Comparison of ENCODE assay signal across 35 cellular contexts in genomic region chr7:18694484-18694883, GRCh38.
"Had no signal": no experiment of that assay in that cellular context is flagged by ENCODE, and none has a peak within 500 bp of the region (broad histone marks: within the 10 kb centered on the region; RNA-seq: fewer than 3 reads in every experiment).

No MANE protein-coding gene starts in this region.

- H3K4me1 ChIP-seq: adrenal gland, breast epithelium, colonic mucosa, esophagus squamous epithelium, gastroesophageal sphincter had no signal

- H3K27me3 ChIP-seq: adrenal gland, breast epithelium, cardiac muscle cell, colonic mucosa, esophagus squamous epithelium, gastroesophageal sphincter had no signal

- H3K27ac ChIP-seq: adrenal gland, cardiac muscle cell, colonic mucosa, epithelial cell of prostate, esophagus squamous epithelium, gastroesophageal sphincter, WERI-Rb-1 had no signal

- DNase-seq: activated B cell treated with CpG ODN at 0.5 μM for 24 hours; activated CD4-positive, alpha-beta T cell treated with anti-CD3 and anti-CD28 coated beads for 48 hours; activated CD4-positive, alpha-beta T cell treated with anti-CD3 and anti-CD28 coated beads, Interleukin-2, amount 50 U/mL, for 1 hour; activated CD4-positive, alpha-beta T cell treated with anti-CD3 and anti-CD28 coated beads, Interleukin-2, amount 50 U/mL, for 48 hours; activated CD8-positive, alpha-beta memory T cell treated with anti-CD3 and anti-CD28 coated beads for 24 hours; activated CD8-positive, alpha-beta T cell treated with anti-CD3 and anti-CD28 coated beads for 36 hours; activated effector memory CD4-positive, alpha-beta T cell treated with anti-CD3 and anti-CD28 coated beads, Interleukin-2, amount 50 U/mL, for 16 hours; activated naive CD4-positive, alpha-beta T cell treated with anti-CD3 and anti-CD28 coated beads for 36 hours; activated naive CD8-positive, alpha-beta T cell treated with anti-CD3 and anti-CD28 coated beads for 36 hours; activated naive CD8-positive, alpha-beta T cell treated with anti-CD3 and anti-CD28 coated beads, Interleukin-2, amount 50 U/mL, for 24 hours; activated T-cell treated with anti-CD3 and anti-CD28 coated beads, Interleukin-2, amount 50 U/mL, for 4 hours; adrenal gland; amygdala; aorta; central memory CD4-positive, alpha-beta T cell; cerebellar nuclear complex; colonic mucosa; effector CD8-positive, alpha-beta T cell; esophagus squamous epithelium; foreskin melanocyte; T-helper 1 cell; T-helper 17 cell; T1000; WERI-Rb-1 had no signal

- H3K4me3 Mint-ChIP-seq: activated B cell treated with CpG ODN at 0.5 μM for 24 hours; activated CD8-positive, alpha-beta T cell treated with anti-CD3 and anti-CD28 coated beads for 36 hours; activated naive CD4-positive, alpha-beta T cell treated with anti-CD3 and anti-CD28 coated beads for 36 hours; activated naive CD4-positive, alpha-beta T cell treated with anti-CD3 and anti-CD28 coated beads, Interleukin-2, amount 50 U/mL, for 24 hours; activated naive CD8-positive, alpha-beta T cell treated with anti-CD3 and anti-CD28 coated beads for 36 hours; activated naive CD8-positive, alpha-beta T cell treated with anti-CD3 and anti-CD28 coated beads, Interleukin-2, amount 50 U/mL, for 24 hours; activated T-cell treated with anti-CD3 and anti-CD28 coated beads, Interleukin-2, amount 50 U/mL, for 4 hours; activated T-helper 17 cell treated with anti-CD3 and anti-CD28 coated beads, Interleukin-2, amount 50 U/mL, for 72 hours; brain; T-helper 17 cell; T-helper 2 cell treated with Interferon-gamma antibody and Interleukin-4, amounts not matched to agents 5 μg/mL and 100 μg/mL, for 36 hours had no signal

- H3K27ac Mint-ChIP-seq: activated B cell treated with CpG ODN at 0.5 μM for 24 hours; activated CD8-positive, alpha-beta T cell treated with anti-CD3 and anti-CD28 coated beads for 36 hours; activated naive CD4-positive, alpha-beta T cell treated with anti-CD3 and anti-CD28 coated beads for 36 hours; activated naive CD4-positive, alpha-beta T cell treated with anti-CD3 and anti-CD28 coated beads, Interleukin-2, amount 50 U/mL, for 24 hours; activated naive CD8-positive, alpha-beta T cell treated with anti-CD3 and anti-CD28 coated beads for 36 hours; activated naive CD8-positive, alpha-beta T cell treated with anti-CD3 and anti-CD28 coated beads, Interleukin-2, amount 50 U/mL, for 24 hours; activated T-helper 17 cell treated with anti-CD3 and anti-CD28 coated beads, Interleukin-2, amount 50 U/mL, for 72 hours; T-helper 17 cell; T-helper 2 cell treated with Interferon-gamma antibody and Interleukin-4, amounts not matched to agents 5 μg/mL and 100 μg/mL, for 36 hours had no signal

- H3K9me3 ChIP-seq: adrenal gland, breast epithelium, colonic mucosa, esophagus squamous epithelium, gastroesophageal sphincter had no signal

- ATAC-seq: activated CD4-positive, CD25-positive, alpha-beta regulatory T cell treated with anti-CD3 and anti-CD28 coated beads, Interleukin-2, amount 50 U/mL, for 24 hours; activated CD8-positive, alpha-beta T cell treated with anti-CD3 and anti-CD28 coated beads for 36 hours; activated naive CD8-positive, alpha-beta T cell treated with anti-CD3 and anti-CD28 coated beads, Interleukin-2, amount 50 U/mL, for 24 hours; activated T-cell treated with anti-CD3 and anti-CD28 coated beads, Interleukin-2, amount 50 U/mL, for 4 hours; activated T-helper 17 cell treated with anti-CD3 and anti-CD28 coated beads, Interleukin-2, amount 50 U/mL, for 72 hours; gastroesophageal sphincter; T-helper 17 cell had no signal

- H3K9me3 Mint-ChIP-seq: activated B cell treated with CpG ODN at 0.5 μM for 24 hours; activated CD8-positive, alpha-beta T cell treated with anti-CD3 and anti-CD28 coated beads for 36 hours; activated naive CD4-positive, alpha-beta T cell treated with anti-CD3 and anti-CD28 coated beads for 36 hours; activated naive CD8-positive, alpha-beta T cell treated with anti-CD3 and anti-CD28 coated beads for 36 hours; activated naive CD8-positive, alpha-beta T cell treated with anti-CD3 and anti-CD28 coated beads, Interleukin-2, amount 50 U/mL, for 24 hours; activated T-cell treated with anti-CD3 and anti-CD28 coated beads, Interleukin-2, amount 50 U/mL, for 4 hours; activated T-helper 17 cell treated with anti-CD3 and anti-CD28 coated beads, Interleukin-2, amount 50 U/mL, for 72 hours; T-helper 2 cell treated with Interferon-gamma antibody and Interleukin-4, amounts not matched to agents 5 μg/mL and 100 μg/mL, for 36 hours had no signal

- H3K4me3 ChIP-seq: adrenal gland, breast epithelium, cardiac muscle cell, colonic mucosa, esophagus squamous epithelium, gastroesophageal sphincter had no signal

- H3K36me3 ChIP-seq: adrenal gland, breast epithelium, cardiac muscle cell, colonic mucosa, esophagus squamous epithelium, gastroesophageal sphincter, WERI-Rb-1 had no signal

- FAIRE-seq: endometrium, endothelial cell of umbilical vein had no signal

- H3K27me3 Mint-ChIP-seq: activated B cell treated with CpG ODN at 0.5 μM for 24 hours; activated CD8-positive, alpha-beta T cell treated with anti-CD3 and anti-CD28 coated beads for 36 hours; activated naive CD4-positive, alpha-beta T cell treated with anti-CD3 and anti-CD28 coated beads, Interleukin-2, amount 50 U/mL, for 24 hours; activated naive CD8-positive, alpha-beta T cell treated with anti-CD3 and anti-CD28 coated beads for 36 hours; activated naive CD8-positive, alpha-beta T cell treated with anti-CD3 and anti-CD28 coated beads, Interleukin-2, amount 50 U/mL, for 24 hours; activated T-helper 17 cell treated with anti-CD3 and anti-CD28 coated beads, Interleukin-2, amount 50 U/mL, for 72 hours; brain; T-helper 17 cell had no signal

- H3K4me1 Mint-ChIP-seq: activated B cell treated with CpG ODN at 0.5 μM for 24 hours; activated naive CD4-positive, alpha-beta T cell treated with anti-CD3 and anti-CD28 coated beads, Interleukin-2, amount 50 U/mL, for 24 hours; activated naive CD8-positive, alpha-beta T cell treated with anti-CD3 and anti-CD28 coated beads for 36 hours; activated naive CD8-positive, alpha-beta T cell treated with anti-CD3 and anti-CD28 coated beads, Interleukin-2, amount 50 U/mL, for 24 hours; activated T-helper 17 cell treated with anti-CD3 and anti-CD28 coated beads, Interleukin-2, amount 50 U/mL, for 72 hours; brain; T-helper 17 cell had no signal

- H3K36me3 Mint-ChIP-seq: activated naive CD4-positive, alpha-beta T cell treated with anti-CD3 and anti-CD28 coated beads, Interleukin-2, amount 50 U/mL, for 24 hours; activated naive CD8-positive, alpha-beta T cell treated with anti-CD3 and anti-CD28 coated beads for 36 hours; brain had no signal
